8 cellular contexts compared by ENCODE assay signal in the genomic region with DNA sequence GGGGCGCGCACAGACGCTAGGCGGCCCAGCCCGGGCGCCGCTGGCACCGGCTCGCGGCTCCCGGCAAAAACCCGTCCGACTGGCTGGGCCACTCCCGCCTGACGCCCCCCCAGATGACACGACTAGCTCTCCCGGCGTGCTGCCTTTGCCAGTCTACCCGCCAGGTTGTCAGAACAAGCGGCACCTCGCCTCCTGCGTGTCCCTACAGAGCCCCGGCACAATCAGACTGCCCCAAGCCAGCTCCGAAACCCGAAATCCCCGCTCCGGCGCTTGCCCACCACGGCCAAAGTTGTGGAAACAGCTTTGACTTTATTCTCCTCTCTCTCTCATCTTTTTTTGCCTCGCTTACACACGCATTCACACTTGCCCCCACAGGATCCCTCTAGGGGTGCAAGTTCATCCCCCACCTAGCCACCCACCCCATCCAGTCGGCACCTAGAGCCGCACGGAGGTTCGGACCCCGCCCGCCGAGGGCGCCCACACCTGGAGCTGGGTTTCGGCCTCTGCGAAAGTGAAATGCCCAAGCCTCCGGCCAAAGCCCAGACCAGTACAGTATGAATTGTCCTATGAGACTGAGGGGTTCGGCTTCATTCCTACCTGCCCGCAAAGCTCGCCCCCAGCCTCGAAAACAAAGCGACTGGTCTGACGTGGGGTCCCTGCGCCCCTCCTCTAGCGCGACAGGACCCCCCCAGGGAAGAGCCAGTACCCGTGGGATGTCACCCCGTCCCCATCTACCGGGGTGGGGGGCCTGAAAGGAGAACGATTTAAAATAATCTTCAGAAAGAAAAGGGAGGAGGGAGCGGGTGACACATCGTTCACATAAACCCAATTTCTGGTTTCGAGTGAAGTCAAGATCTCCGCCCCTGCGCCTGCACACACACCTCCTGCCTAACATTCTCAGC. TPM values are rescaled to one million over a fixed set of nuclear protein-coding genes. Genes with fewer than 3 reads are reported as not detected.
DNase-seq lines count a peak whose midpoint lies in the region; ATAC-seq and TF ChIP-seq lines count a peak whose summit lies in the region.

No MANE protein-coding gene starts in this region.

- peaks cover 53 to 100% (median 83%) of the 10 kb centered on the region in 5 donors for H3K27me3 Mint-ChIP-seq in naive thymus-derived CD8-positive, alpha-beta T cell

- ATAC-seq in GM21447 (IDR thresholded peaks at IDR 0.05; ENCODE audit: unreplicated experiment): peak; percentile 20
- ATAC-seq in naive thymus-derived CD8-positive, alpha-beta T cell: peak; percentile 10 to 16
- ATAC-seq in GM21825 (IDR thresholded peaks at IDR 0.05; ENCODE audit: unreplicated experiment): no peak
- no peak for ATAC-seq in GM21423 (IDR thresholded peaks at IDR 0.05; ENCODE audit: unreplicated experiment)

- H3K9me3 Mint-ChIP-seq in naive thymus-derived CD8-positive, alpha-beta T cell: peaks cover 12 to 70% (median 31%) of the 10 kb centered on the region in 9 donors

- peaks cover 36 to 100% (median 96%) of the 10 kb centered on the region in 45 donors for H3K27me3 ChIP-seq in dorsolateral prefrontal cortex

- TF ChIP-seq CTCF in dorsolateral prefrontal cortex (IDR thresholded peaks at IDR 0.05 in 54 of 56, conservative IDR thresholded peaks at IDR 0.05 in 2 of 56; ENCODE audit: low read depth in 1 of 56, partially characterized antibody in 56 of 56): no peak

- H3K36me3 Mint-ChIP-seq in naive thymus-derived CD8-positive, alpha-beta T cell: peaks cover 25 to 39% (median 30%) of the 10 kb centered on the region in 3 donors

- peak overlapping the region in 6 of 10 donors; percentile 39 to 79 (median 59) for H3K27ac Mint-ChIP-seq in naive thymus-derived CD8-positive, alpha-beta T cell

- DNase-seq in COLO668 (lab: John Stamatoyannopoulos, UW; ENCODE audit: unreplicated experiment) (peak; percentile 75), NCI-H1105 treated with DMSO at 0.1 percent for 48 hours (lab: John Stamatoyannopoulos, UW) (peak; percentile 78), dorsolateral prefrontal cortex (peak in 1 of 10 donors; percentile 39), amniotic stem cell (lab: John Stamatoyannopoulos, UW) (no peak)
- DNase-seq in naive thymus-derived CD8-positive, alpha-beta T cell: no peak

- intact Hi-C loops in dorsolateral prefrontal cortex (cut with DNase I): no loop called here

- POLR2A ChIA-PET in naive thymus-derived CD8-positive, alpha-beta T cell (lab: Charles Lee): no interaction called here

- peak overlapping the region; percentile 76 to 95 (median 87) for H3K4me3 Mint-ChIP-seq in naive thymus-derived CD8-positive, alpha-beta T cell

- peak overlapping the region; percentile 28 to 80 (median 60) for H3K4me3 ChIP-seq in dorsolateral prefrontal cortex

- H3K27ac ChIP-seq in dorsolateral prefrontal cortex: peak overlapping the region in 1 of 59 donors; percentile 46

- peaks cover 32 to 70% (median 50%) of the 10 kb centered on the region in 4 donors for H3K4me1 Mint-ChIP-seq in naive thymus-derived CD8-positive, alpha-beta T cell

RNA-seq across cellular contexts. Expression of a gene that starts 1.7 kb away (rescaled TPM):
- total RNA-seq in dorsolateral prefrontal cortex: 1 to 10 TPM in 10 of 120 experiments, under 1 TPM in 76, not detected in 34; 0.12 to 2.4 (median 0.52) TPM
- total RNA-seq in naive thymus-derived CD8-positive, alpha-beta T cell: not detected
- not detected for polyA plus RNA-seq in naive thymus-derived CD8-positive, alpha-beta T cell

Comparison
In these comparisons a context has a peak if more than half of its experiments do, and no peak if none do; other contexts are left out.
1. DNase-seq: peak in COLO668 (single experiment) and NCI-H1105 treated with DMSO at 0.1 percent for 48 hours (single experiment); none in naive thymus-derived CD8-positive, alpha-beta T cell (0 of 10) and amniotic stem cell (single experiment).
2. ATAC-seq: peak in GM21447 (single experiment) and naive thymus-derived CD8-positive, alpha-beta T cell (2 of 2); none in GM21825 (single experiment) and GM21423 (single experiment).